In genomic region chr1:227805606-227806197, GRCh38 we compare ENCODE assay signal across 17 cellular contexts. TPM values are rescaled to one million over a fixed set of nuclear protein-coding genes. Genes with fewer than 3 reads are reported as not detected.
DNase-seq lines count a peak whose midpoint lies in the region; ATAC-seq and TF ChIP-seq lines count a peak whose summit lies in the region.
"Had no signal": no experiment of that assay in that cellular context is flagged by ENCODE, and none has a peak within 500 bp of the region (broad histone marks: within the 10 kb centered on the region; RNA-seq: fewer than 3 reads in every experiment).

No MANE protein-coding gene starts in this region.

- no peaks in the 10 kb centered on the region for H3K36me3 Mint-ChIP-seq in MCF 10A (ENCODE audit: insufficient read depth, unreplicated experiment)
- H3K36me3 Mint-ChIP-seq in H9 (ENCODE audit: insufficient read depth in 1 of 3, low read depth in 3 of 3) = no peaks in the 10 kb centered on the region

- no peaks in the 10 kb centered on the region for H3K27me3 Mint-ChIP-seq in MCF 10A (ENCODE audit: insufficient read depth, unreplicated experiment)
- H3K27me3 Mint-ChIP-seq in H9 (ENCODE audit: low read depth) = peaks cover 10% of the 10 kb centered on the region

- H3K18ac ChIP-seq in H9 (ENCODE audit: insufficient read length, low read depth, low read length) = no peak overlapping the region

- intact Hi-C loops in MCF 10A (cut with micrococcal nuclease) = loop anchor here (1.0 to 5.0 kb wide), 7 partner anchors 17 to 324 kb away; no protein-coding TSS in a partner anchor
- intact Hi-C loops in breast epithelium (cut with DNase I; ENCODE audit: low total_unique reads) = no loop called here
- intact Hi-C loops in right lobe of liver (cut with DNase I) = no loop called here
- intact Hi-C loops in dorsolateral prefrontal cortex (cut with DNase I) = no loop called here

- peak overlapping the region; percentile 93 for H3K27ac Mint-ChIP-seq in MCF 10A (ENCODE audit: low read depth, unreplicated experiment)
- H3K27ac Mint-ChIP-seq in H9 = no peak overlapping the region
- H3K27ac Mint-ChIP-seq: activated CD4-positive, alpha-beta memory T cell treated with anti-CD3 and anti-CD28 coated beads, Interleukin-2, amount 10 ng/mL, durations not matched to agents 7 days and 5 days; activated naive CD4-positive, alpha-beta T cell treated with anti-CD3 and anti-CD28 coated beads for 36 hours; effector memory CD8-positive, alpha-beta T cell had no signal

- H3K9me2 ChIP-seq in SK-N-SH = no peaks in the 10 kb centered on the region

- no peak overlapping the region for H4K91ac ChIP-seq in H9 (ENCODE audit: insufficient read length, low read depth, low read length)

- H2BK12ac ChIP-seq in H9 (ENCODE audit: insufficient read length, low read depth, low read length) = no peak overlapping the region

- no peak for ATAC-seq in right lobe of liver
- ATAC-seq: effector memory CD8-positive, alpha-beta T cell had no signal

- peak; percentile 100 for DNase-seq in MCF 10A (ENCODE audit: unreplicated experiment)
- DNase-seq in breast epithelium (ENCODE audit: low spot score in 2 of 2) = no peak
- DNase-seq in SK-N-SH = no peak
- DNase-seq in fibroblast of gingiva (ENCODE audit: low read depth) = peak; percentile 92
- DNase-seq in stromal cell of bone marrow (ENCODE audit: low read depth) = peak; percentile 95
- DNase-seq in right lobe of liver = no peak
- DNase-seq in H9 = no peak
- DNase-seq in dorsolateral prefrontal cortex = no peak
- DNase-seq: activated CD4-positive, alpha-beta memory T cell treated with anti-CD3 and anti-CD28 coated beads, Interleukin-2, amount 10 ng/mL, durations not matched to agents 7 days and 5 days; activated naive CD4-positive, alpha-beta T cell treated with anti-CD3 and anti-CD28 coated beads for 36 hours; DND-41; effector memory CD8-positive, alpha-beta T cell; NCI-H1417; NCI-H69; transverse colon had no signal

- H2BK15ac ChIP-seq in H9 (ENCODE audit: low read depth, low read length) = no peak overlapping the region

- H3K79me1 ChIP-seq in H9 (ENCODE audit: insufficient read depth, low read depth, low read length, poor library complexity, severe bottlenecking) = no peaks in the 10 kb centered on the region

- H3K4ac ChIP-seq in H9 (ENCODE audit: low read depth, low read length) = no peak overlapping the region

- H3K36me3 ChIP-seq in breast epithelium (no peaks in the 10 kb centered on the region), SK-N-SH (replicated peaks in 1 of 2; ENCODE audit: control insufficient read depth in 1 of 2, insufficient read depth in 2 of 2, low read length in 1 of 2) (no peaks in the 10 kb centered on the region), right lobe of liver (no peaks in the 10 kb centered on the region)
- H3K36me3 ChIP-seq: transverse colon had no signal

- H3K27ac ChIP-seq in breast epithelium = no peak overlapping the region
- no peak overlapping the region for H3K27ac ChIP-seq in SK-N-SH (ENCODE audit: low read depth in 2 of 2, low read length in 1 of 2)
- no peak overlapping the region for H3K27ac ChIP-seq in right lobe of liver
- H3K27ac ChIP-seq in H9 (ENCODE audit: insufficient read length, low read depth, low read length) = no peak overlapping the region
- no peak overlapping the region for H3K27ac ChIP-seq in dorsolateral prefrontal cortex
- H3K27ac ChIP-seq: transverse colon had no signal

- no peak for TF ChIP-seq RAD21 in SK-N-SH (IDR thresholded peaks at IDR 0.05; ENCODE audit: low read length)

- no peak overlapping the region for H2BK5ac ChIP-seq in H9 (ENCODE audit: insufficient read length, low read length)

- H4K5ac ChIP-seq in H9 (ENCODE audit: insufficient read length, low read depth, low read length) = no peak overlapping the region

- H3K9me3 Mint-ChIP-seq in MCF 10A (ENCODE audit: unreplicated experiment) (peaks cover 26% of the 10 kb centered on the region), H9 (no peaks in the 10 kb centered on the region; a peak in 3 of 5 replicates)
- H3K9me3 Mint-ChIP-seq: effector memory CD8-positive, alpha-beta T cell had no signal

- H3F3A ChIP-seq in SK-N-SH (replicated peaks; ENCODE audit: insufficient read depth) = no peaks in the 10 kb centered on the region

- H3K27me3 ChIP-seq in breast epithelium = no peaks in the 10 kb centered on the region
- H3K27me3 ChIP-seq in SK-N-SH (ENCODE audit: insufficient read depth) = no peaks in the 10 kb centered on the region
- no peaks in the 10 kb centered on the region for H3K27me3 ChIP-seq in right lobe of liver
- H3K27me3 ChIP-seq in H9 (ENCODE audit: insufficient read depth, low read length) = no peaks in the 10 kb centered on the region
- H3K27me3 ChIP-seq in dorsolateral prefrontal cortex = peaks cover 0 to 4% (median 0%) of the 10 kb centered on the region in 45 donors

- no peaks in the 10 kb centered on the region for H3K9me3 ChIP-seq in breast epithelium
- H3K9me3 ChIP-seq in SK-N-SH = no peaks in the 10 kb centered on the region
- no peaks in the 10 kb centered on the region for H3K9me3 ChIP-seq in right lobe of liver
- no peaks in the 10 kb centered on the region for H3K9me3 ChIP-seq in H9 (ENCODE audit: control insufficient read depth, low read depth, low read length)
- H3K9me3 ChIP-seq: transverse colon had no signal

- POLR2A ChIA-PET in MCF 10A (lab: Yijun Ruan, JAX) = interaction anchor here (0.6 to 4.3 kb wide), 30 partner anchors 10 to 1807 kb away, joined by 3 to 61 read pairs (median 4); partner anchors contain the start of genes ARF1, IBA57, JMJD4 and SNAP47
- POLR2A ChIA-PET in SK-N-SH (lab: Yijun Ruan, JAX) = no interaction called here

- no TSS peak for BruUV-seq in MCF 10A (replicated peaks; lab: Mats Ljungman, UMichigan)

- no peak overlapping the region for H3K14ac ChIP-seq in H9 (ENCODE audit: insufficient read depth, low read length)

- H3K9ac ChIP-seq in SK-N-SH = no peak overlapping the region
- H3K9ac ChIP-seq in H9 (ENCODE audit: extremely low read depth, insufficient read length, low read length) = no peak overlapping the region

- CTCF ChIA-PET in MCF 10A (lab: Yijun Ruan, JAX) = interaction anchor here (0.6 to 4.8 kb wide), 21 partner anchors 9 to 350 kb away, joined by 3 to 35 read pairs (median 4); no protein-coding TSS in a partner anchor
- CTCF ChIA-PET in SK-N-SH (lab: Yijun Ruan, JAX) = no interaction called here

- H2AK5ac ChIP-seq in H9 (ENCODE audit: insufficient read length, low read length) = no peak overlapping the region

- H3K4me3 ChIP-seq in breast epithelium = no peak overlapping the region
- H3K4me3 ChIP-seq in SK-N-SH (ENCODE audit: low read depth in 2 of 2, low read length in 1 of 2) = no peak overlapping the region
- no peak overlapping the region for H3K4me3 ChIP-seq in right lobe of liver
- H3K4me3 ChIP-seq in dorsolateral prefrontal cortex = no peak overlapping the region
- H3K4me3 ChIP-seq: transverse colon had no signal

- 0 out of 4 replicates have a peak, but pooled peaks of 1 of the 2 experiments have one; percentile 14 for TF ChIP-seq EP300 in SK-N-SH (IDR thresholded peaks at IDR 0.05; ENCODE audit: borderline replicate concordance in 1 of 2, low read depth in 1 of 2, low read length in 1 of 2)

- no peak overlapping the region for H3K23ac ChIP-seq in H9 (ENCODE audit: insufficient read length, low read depth, low read length)

- no peak overlapping the region for H2BK20ac ChIP-seq in H9 (ENCODE audit: low read depth, low read length, poor library complexity, severe bottlenecking)

- H3K4me3 Mint-ChIP-seq in MCF 10A (ENCODE audit: unreplicated experiment) (no peak overlapping the region), H9 (no peak overlapping the region)
- H3K4me3 Mint-ChIP-seq: activated CD4-positive, alpha-beta memory T cell treated with anti-CD3 and anti-CD28 coated beads, Interleukin-2, amount 10 ng/mL, durations not matched to agents 7 days and 5 days; activated naive CD4-positive, alpha-beta T cell treated with anti-CD3 and anti-CD28 coated beads for 36 hours; effector memory CD8-positive, alpha-beta T cell had no signal

- TF ChIP-seq POLR2A in breast epithelium (IDR thresholded peaks at IDR 0.05) (no peak), right lobe of liver (IDR thresholded peaks at IDR 0.05) (no peak)

- no peak overlapping the region for H2BK120ac ChIP-seq in H9 (ENCODE audit: low read depth, low read length, poor library complexity, severe bottlenecking)

- H2AFZ ChIP-seq in SK-N-SH (ENCODE audit: low read depth) (no peak overlapping the region), H9 (ENCODE audit: low read length) (no peak overlapping the region)

- WGBS in SK-N-SH (ENCODE audit: low lambda C conversion rate) = 4% methylated on average over 6 of the region's 6 CpGs
- 42% methylated on average over 6 of the region's 6 CpGs for WGBS in right lobe of liver (ENCODE audit: insufficient coverage, low coverage, low lambda C conversion rate, missing lambda C conversion rate)
- WGBS in H9 (ENCODE audit: extremely low coverage, insufficient read length, low lambda C conversion rate) = no CpG with 5 or more reads among the region's 6 CpGs

- H3K23me2 ChIP-seq in H9 (ENCODE audit: insufficient read length, low read depth, low read length, poor library complexity, severe bottlenecking) = no peaks in the 10 kb centered on the region

- H3K56ac ChIP-seq in H9 (ENCODE audit: insufficient read length, low read depth, low read length) = no peak overlapping the region

- H3K4me2 ChIP-seq in SK-N-SH (no peak overlapping the region), H9 (ENCODE audit: insufficient read depth, insufficient read length, low read length) (no peak overlapping the region)

- no peaks in the 10 kb centered on the region for H3K4me1 ChIP-seq in breast epithelium
- H3K4me1 ChIP-seq in SK-N-SH (ENCODE audit: control insufficient read depth in 1 of 2, insufficient read depth in 2 of 2, low read depth in 1 of 2, low read length in 1 of 2) = no peaks in the 10 kb centered on the region
- no peaks in the 10 kb centered on the region for H3K4me1 ChIP-seq in right lobe of liver
- no peaks in the 10 kb centered on the region for H3K4me1 ChIP-seq in H9 (ENCODE audit: insufficient read depth, low read length)
- H3K4me1 ChIP-seq: transverse colon had no signal

- H4K20me1 ChIP-seq in SK-N-SH (ENCODE audit: insufficient read depth) = no peaks in the 10 kb centered on the region
- H4K20me1 ChIP-seq in H9 (ENCODE audit: control insufficient read depth, insufficient read depth, insufficient read length) = no peaks in the 10 kb centered on the region

- peaks cover 27% of the 10 kb centered on the region for H3K4me1 Mint-ChIP-seq in MCF 10A (ENCODE audit: insufficient read depth, unreplicated experiment)
- no peaks in the 10 kb centered on the region for H3K4me1 Mint-ChIP-seq in H9

- H3T11ph ChIP-seq in H9 (ENCODE audit: low read length) = no peak overlapping the region

- TF ChIP-seq CTCF in MCF 10A (IDR thresholded peaks at IDR 0.05; ENCODE audit: unreplicated experiment) = peak; percentile 36
- no peak for TF ChIP-seq CTCF in breast epithelium (IDR thresholded peaks at IDR 0.05)
- TF ChIP-seq CTCF in SK-N-SH (IDR thresholded peaks at IDR 0.05) = no peak
- no peak for TF ChIP-seq CTCF in right lobe of liver (IDR thresholded peaks at IDR 0.05)
- TF ChIP-seq CTCF in H9 (conservative IDR thresholded peaks at IDR 0.05) = no peak
- TF ChIP-seq CTCF in dorsolateral prefrontal cortex (IDR thresholded peaks at IDR 0.05 in 54 of 56, conservative IDR thresholded peaks at IDR 0.05 in 2 of 56; ENCODE audit: low read depth in 1 of 56, partially characterized antibody in 56 of 56) = no peak

- no peak overlapping the region for H4K8ac ChIP-seq in H9 (replicated peaks; ENCODE audit: insufficient read length, low read depth, low read length)

- H3K79me2 ChIP-seq in SK-N-SH (ENCODE audit: insufficient read depth) (no peaks in the 10 kb centered on the region), H9 (ENCODE audit: insufficient read depth, low read length) (no peaks in the 10 kb centered on the region)

RNA-seq across cellular contexts. Expression of gene PRSS38, which starts 9.8 kb away (rescaled TPM):
- total RNA-seq in MCF 10A (2022) = not detected in 2 replicates
- not detected for total RNA-seq in breast epithelium
- polyA plus RNA-seq in SK-N-SH (2012; rRNA removed) = not detected in 2 replicates
- not detected in 2 replicates for polyA plus RNA-seq in SK-N-SH (2012; cell fraction: cytosol; rRNA removed)
- polyA plus RNA-seq in SK-N-SH (2012; cell fraction: nucleus; rRNA removed) = not detected in 2 replicates
- not detected for total RNA-seq in right lobe of liver
- total RNA-seq in H9 (2021) = not detected in 2 replicates
- total RNA-seq in dorsolateral prefrontal cortex = under 1 TPM in 2 of 120 experiments, not detected in 118; 0.47 to 0.69 TPM
- total RNA-seq: A673; activated CD4-positive, alpha-beta memory T cell treated with anti-CD3 and anti-CD28 coated beads, Interleukin-2, amount 10 ng/mL, durations not matched to agents 7 days and 5 days; activated naive CD4-positive, alpha-beta T cell treated with anti-CD3 and anti-CD28 coated beads for 36 hours; skeletal muscle tissue; transverse colon had no signal

Comparison
In these comparisons a context has a peak if more than half of its experiments do, and no peak if none do; other contexts are left out.
1. DNase-seq: peak in MCF 10A (single experiment), fibroblast of gingiva (single experiment) and stromal cell of bone marrow (single experiment); none in breast epithelium (0 of 2), SK-N-SH (single experiment), right lobe of liver (0 of 3), H9 (single experiment) and dorsolateral prefrontal cortex (0 of 10).